ENCODE assay signal across 18 cellular contexts in genomic region chr6:166251196-166251595, GRCh38. TPM values are rescaled to one million over a fixed set of nuclear protein-coding genes. Genes with fewer than 3 reads are reported as not detected.
"Had no signal": no experiment of that assay in that cellular context is flagged by ENCODE, and none has a peak within 500 bp of the region (broad histone marks: within the 10 kb centered on the region; RNA-seq: fewer than 3 reads in every experiment).

No MANE protein-coding gene starts in this region.

- H3K27ac Mint-ChIP-seq: activated CD4-positive, alpha-beta T cell treated with anti-CD3 and anti-CD28 coated beads, Interleukin-2, amount 10 ng/mL, durations not matched to agents 7 days and 5 days; activated naive CD8-positive, alpha-beta T cell treated with anti-CD3 and anti-CD28 coated beads, Interleukin-2, amount 10 ng/mL, durations not matched to agents 7 days and 5 days; mesothelial cell of epicardium; T-helper 17 cell had no signal

- DNase-seq: activated CD4-positive, alpha-beta T cell treated with anti-CD3 and anti-CD28 coated beads, Interleukin-2, amount 10 ng/mL, durations not matched to agents 7 days and 5 days; activated CD4-positive, CD25-positive, alpha-beta regulatory T cell; activated effector memory CD4-positive, alpha-beta T cell treated with anti-CD3 and anti-CD28 coated beads, Interleukin-2, amount 50 U/mL, for 16 hours; activated naive CD8-positive, alpha-beta T cell treated with anti-CD3 and anti-CD28 coated beads, Interleukin-2, amount 10 ng/mL, durations not matched to agents 7 days and 5 days; activated T-cell treated with anti-CD3 and anti-CD28 coated beads for 4 hours; anterior cingulate cortex; dorsolateral prefrontal cortex; glutamatergic neuron; left cardiac atrium; lower lobe of right lung; stimulated activated CD4-positive, alpha-beta T cell treated with anti-CD3 and anti-CD28 coated beads, Interleukin-12 subunit alpha, Interleukin-12 subunit beta, amount 100 ng/mL, for 4 hours; stimulated activated naive CD4-positive, alpha-beta T cell; substantia nigra; T-helper 17 cell; trophoblast cell had no signal

- ATAC-seq: esophagus mucosa, left cardiac atrium, lower lobe of right lung, T-helper 17 cell had no signal

- H3K9me3 Mint-ChIP-seq: activated CD4-positive, alpha-beta T cell treated with anti-CD3 and anti-CD28 coated beads, Interleukin-2, amount 10 ng/mL, durations not matched to agents 7 days and 5 days; activated naive CD8-positive, alpha-beta T cell treated with anti-CD3 and anti-CD28 coated beads, Interleukin-2, amount 10 ng/mL, durations not matched to agents 7 days and 5 days; mesothelial cell of epicardium had no signal

- H3K4me3 Mint-ChIP-seq: activated naive CD8-positive, alpha-beta T cell treated with anti-CD3 and anti-CD28 coated beads, Interleukin-2, amount 10 ng/mL, durations not matched to agents 7 days and 5 days; T-helper 17 cell had no signal

- H3K36me3 Mint-ChIP-seq: activated naive CD8-positive, alpha-beta T cell treated with anti-CD3 and anti-CD28 coated beads, Interleukin-2, amount 10 ng/mL, durations not matched to agents 7 days and 5 days; mesothelial cell of epicardium had no signal

RNA-seq across cellular contexts. Expression of gene PRR18, which starts 57.0 kb away (rescaled TPM):
- total RNA-seq: activated CD4-positive, alpha-beta T cell treated with anti-CD3 and anti-CD28 coated beads, Interleukin-2, amount 10 ng/mL, durations not matched to agents 7 days and 5 days; activated naive CD8-positive, alpha-beta T cell treated with anti-CD3 and anti-CD28 coated beads, Interleukin-2, amount 10 ng/mL, durations not matched to agents 7 days and 5 days; osteoblast; T-helper 17 cell had no signal
